In genomic region chr7:13312327-13312726, GRCh38 we compare ENCODE assay signal across 1 cellular context.
TF ChIP-seq lines count a peak whose summit lies in the region.

No MANE protein-coding gene starts in this region.

TF ChIP-seq in HCT116, 20 proteins besides CTCF, POLR2A, EP300 and RAD21 (continued from another document):
- TF ChIP-seq REST (IDR thresholded peaks at IDR 0.05; ENCODE audit: low read depth) (no peak), CBX3 (IDR thresholded peaks at IDR 0.05; ENCODE audit: low read depth) (no peak), ELF1 (IDR thresholded peaks at IDR 0.05; ENCODE audit: borderline replicate concordance, low read depth) (no peak), ZBTB33 (IDR thresholded peaks at IDR 0.05; ENCODE audit: extremely low read depth, insufficient replicate concordance, low read length) (no peak), ATF3 (IDR thresholded peaks at IDR 0.05) (no peak), JUND (IDR thresholded peaks at IDR 0.05) (no peak), ZNF274 (IDR thresholded peaks at IDR 0.05; ENCODE audit: low read depth, low read length) (no peak), ZFX (IDR thresholded peaks at IDR 0.05) (no peak), TCF7L2 (IDR thresholded peaks at IDR 0.05; ENCODE audit: borderline replicate concordance, extremely low read depth, insufficient read depth, insufficient read length) (no peak), YY1 (IDR thresholded peaks at IDR 0.05; ENCODE audit: extremely low read depth, insufficient replicate concordance, low read depth, low read length) (no peak)
